ENCODE assay signal across 1 cellular context in the genomic region with DNA sequence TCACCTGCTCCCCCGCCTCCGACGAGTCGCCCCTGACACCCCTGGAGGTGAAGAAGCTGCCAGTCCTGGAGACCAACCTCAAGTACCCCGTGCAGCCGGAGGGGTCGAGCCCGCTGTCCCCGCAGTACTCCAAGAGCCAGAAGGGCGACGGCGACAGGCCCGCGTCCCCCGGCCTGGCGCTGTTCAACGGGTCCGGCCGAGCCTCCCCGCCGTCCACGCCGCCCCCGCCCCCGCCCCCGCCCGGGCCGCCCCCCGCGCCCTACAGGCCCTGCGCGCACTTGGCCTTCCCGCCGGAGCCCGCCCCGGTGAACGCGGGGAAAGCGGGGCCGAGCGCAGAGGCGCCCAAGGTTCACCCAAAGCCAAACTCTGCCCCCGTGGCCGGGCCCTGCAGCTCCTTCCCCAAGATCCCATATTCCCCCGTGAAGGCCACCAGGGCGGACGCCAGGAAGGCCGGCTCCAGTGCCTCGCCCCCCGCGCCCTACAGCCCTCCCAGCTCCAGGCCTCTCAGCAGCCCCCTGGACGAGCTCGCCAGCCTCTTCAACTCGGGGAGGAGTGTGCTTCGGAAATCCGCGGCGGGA.
TF ChIP-seq lines count a peak whose summit lies in the region.

No MANE protein-coding gene starts in this region.

TF ChIP-seq in WTC11, 78 proteins besides CTCF, POLR2A, EP300 and RAD21 (continued from another document):
- TF ChIP-seq, protein P1, sequence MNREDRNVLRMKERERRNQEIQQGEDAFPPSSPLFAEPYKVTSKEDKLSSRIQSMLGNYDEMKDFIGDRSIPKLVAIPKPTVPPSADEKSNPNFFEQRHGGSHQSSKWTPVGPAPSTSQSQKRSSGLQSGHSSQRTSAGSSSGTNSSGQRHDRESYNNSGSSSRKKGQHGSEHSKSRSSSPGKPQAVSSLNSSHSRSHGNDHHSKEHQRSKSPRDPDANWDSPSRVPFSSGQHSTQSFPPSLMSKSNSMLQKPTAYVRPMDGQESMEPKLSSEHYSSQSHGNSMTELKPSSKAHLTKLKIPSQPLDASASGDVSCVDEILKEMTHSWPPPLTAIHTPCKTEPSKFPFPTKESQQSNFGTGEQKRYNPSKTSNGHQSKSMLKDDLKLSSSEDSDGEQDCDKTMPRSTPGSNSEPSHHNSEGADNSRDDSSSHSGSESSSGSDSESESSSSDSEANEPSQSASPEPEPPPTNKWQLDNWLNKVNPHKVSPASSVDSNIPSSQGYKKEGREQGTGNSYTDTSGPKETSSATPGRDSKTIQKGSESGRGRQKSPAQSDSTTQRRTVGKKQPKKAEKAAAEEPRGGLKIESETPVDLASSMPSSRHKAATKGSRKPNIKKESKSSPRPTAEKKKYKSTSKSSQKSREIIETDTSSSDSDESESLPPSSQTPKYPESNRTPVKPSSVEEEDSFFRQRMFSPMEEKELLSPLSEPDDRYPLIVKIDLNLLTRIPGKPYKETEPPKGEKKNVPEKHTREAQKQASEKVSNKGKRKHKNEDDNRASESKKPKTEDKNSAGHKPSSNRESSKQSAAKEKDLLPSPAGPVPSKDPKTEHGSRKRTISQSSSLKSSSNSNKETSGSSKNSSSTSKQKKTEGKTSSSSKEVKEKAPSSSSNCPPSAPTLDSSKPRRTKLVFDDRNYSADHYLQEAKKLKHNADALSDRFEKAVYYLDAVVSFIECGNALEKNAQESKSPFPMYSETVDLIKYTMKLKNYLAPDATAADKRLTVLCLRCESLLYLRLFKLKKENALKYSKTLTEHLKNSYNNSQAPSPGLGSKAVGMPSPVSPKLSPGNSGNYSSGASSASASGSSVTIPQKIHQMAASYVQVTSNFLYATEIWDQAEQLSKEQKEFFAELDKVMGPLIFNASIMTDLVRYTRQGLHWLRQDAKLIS (CRISPR knock-in tag; IDR thresholded peaks at IDR 0.05; ENCODE audit: borderline replicate concordance): no peak
- TF ChIP-seq, protein P2, sequence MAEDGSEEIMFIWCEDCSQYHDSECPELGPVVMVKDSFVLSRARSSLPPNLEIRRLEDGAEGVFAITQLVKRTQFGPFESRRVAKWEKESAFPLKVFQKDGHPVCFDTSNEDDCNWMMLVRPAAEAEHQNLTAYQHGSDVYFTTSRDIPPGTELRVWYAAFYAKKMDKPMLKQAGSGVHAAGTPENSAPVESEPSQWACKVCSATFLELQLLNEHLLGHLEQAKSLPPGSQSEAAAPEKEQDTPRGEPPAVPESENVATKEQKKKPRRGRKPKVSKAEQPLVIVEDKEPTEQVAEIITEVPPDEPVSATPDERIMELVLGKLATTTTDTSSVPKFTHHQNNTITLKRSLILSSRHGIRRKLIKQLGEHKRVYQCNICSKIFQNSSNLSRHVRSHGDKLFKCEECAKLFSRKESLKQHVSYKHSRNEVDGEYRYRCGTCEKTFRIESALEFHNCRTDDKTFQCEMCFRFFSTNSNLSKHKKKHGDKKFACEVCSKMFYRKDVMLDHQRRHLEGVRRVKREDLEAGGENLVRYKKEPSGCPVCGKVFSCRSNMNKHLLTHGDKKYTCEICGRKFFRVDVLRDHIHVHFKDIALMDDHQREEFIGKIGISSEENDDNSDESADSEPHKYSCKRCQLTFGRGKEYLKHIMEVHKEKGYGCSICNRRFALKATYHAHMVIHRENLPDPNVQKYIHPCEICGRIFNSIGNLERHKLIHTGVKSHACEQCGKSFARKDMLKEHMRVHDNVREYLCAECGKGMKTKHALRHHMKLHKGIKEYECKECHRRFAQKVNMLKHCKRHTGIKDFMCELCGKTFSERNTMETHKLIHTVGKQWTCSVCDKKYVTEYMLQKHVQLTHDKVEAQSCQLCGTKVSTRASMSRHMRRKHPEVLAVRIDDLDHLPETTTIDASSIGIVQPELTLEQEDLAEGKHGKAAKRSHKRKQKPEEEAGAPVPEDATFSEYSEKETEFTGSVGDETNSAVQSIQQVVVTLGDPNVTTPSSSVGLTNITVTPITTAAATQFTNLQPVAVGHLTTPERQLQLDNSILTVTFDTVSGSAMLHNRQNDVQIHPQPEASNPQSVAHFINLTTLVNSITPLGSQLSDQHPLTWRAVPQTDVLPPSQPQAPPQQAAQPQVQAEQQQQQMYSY (CRISPR knock-in tag; IDR thresholded peaks at IDR 0.05): no peak
- TF ChIP-seq, protein P3, sequence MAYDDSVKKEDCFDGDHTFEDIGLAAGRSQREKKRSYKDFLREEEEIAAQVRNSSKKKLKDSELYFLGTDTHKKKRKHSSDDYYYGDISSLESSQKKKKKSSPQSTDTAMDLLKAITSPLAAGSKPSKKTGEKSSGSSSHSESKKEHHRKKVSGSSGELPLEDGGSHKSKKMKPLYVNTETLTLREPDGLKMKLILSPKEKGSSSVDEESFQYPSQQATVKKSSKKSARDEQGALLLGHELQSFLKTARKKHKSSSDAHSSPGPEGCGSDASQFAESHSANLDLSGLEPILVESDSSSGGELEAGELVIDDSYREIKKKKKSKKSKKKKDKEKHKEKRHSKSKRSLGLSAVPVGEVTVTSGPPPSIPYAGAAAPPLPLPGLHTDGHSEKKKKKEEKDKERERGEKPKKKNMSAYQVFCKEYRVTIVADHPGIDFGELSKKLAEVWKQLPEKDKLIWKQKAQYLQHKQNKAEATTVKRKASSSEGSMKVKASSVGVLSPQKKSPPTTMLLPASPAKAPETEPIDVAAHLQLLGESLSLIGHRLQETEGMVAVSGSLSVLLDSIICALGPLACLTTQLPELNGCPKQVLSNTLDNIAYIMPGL (CRISPR knock-in tag; IDR thresholded peaks at IDR 0.05): no peak
- TF ChIP-seq CREM (CRISPR knock-in tag; IDR thresholded peaks at IDR 0.05) (no peak), SMAD4 (CRISPR knock-in tag; IDR thresholded peaks at IDR 0.05) (no peak), NFYB (CRISPR knock-in tag; conservative IDR thresholded peaks at IDR 0.05; ENCODE audit: low read depth) (no peak), SP1 (CRISPR knock-in tag; conservative IDR thresholded peaks at IDR 0.05) (no peak)
